Comparison of ENCODE assay signal across 1 cellular context in genomic region chr18:49515003-49515402, GRCh38.
A peak's percentile ranks its signal among the peaks of the same experiment; 100 is the strongest.
TF ChIP-seq lines count a peak whose summit lies in the region.

No MANE protein-coding gene starts in this region.

TF ChIP-seq in A549, 52 proteins besides CTCF, POLR2A, EP300 and RAD21:
- peak; percentile 80 for TF ChIP-seq ZC3H11A (IDR thresholded peaks at IDR 0.05)
